8 cellular contexts compared by ENCODE assay signal in the genomic region with DNA sequence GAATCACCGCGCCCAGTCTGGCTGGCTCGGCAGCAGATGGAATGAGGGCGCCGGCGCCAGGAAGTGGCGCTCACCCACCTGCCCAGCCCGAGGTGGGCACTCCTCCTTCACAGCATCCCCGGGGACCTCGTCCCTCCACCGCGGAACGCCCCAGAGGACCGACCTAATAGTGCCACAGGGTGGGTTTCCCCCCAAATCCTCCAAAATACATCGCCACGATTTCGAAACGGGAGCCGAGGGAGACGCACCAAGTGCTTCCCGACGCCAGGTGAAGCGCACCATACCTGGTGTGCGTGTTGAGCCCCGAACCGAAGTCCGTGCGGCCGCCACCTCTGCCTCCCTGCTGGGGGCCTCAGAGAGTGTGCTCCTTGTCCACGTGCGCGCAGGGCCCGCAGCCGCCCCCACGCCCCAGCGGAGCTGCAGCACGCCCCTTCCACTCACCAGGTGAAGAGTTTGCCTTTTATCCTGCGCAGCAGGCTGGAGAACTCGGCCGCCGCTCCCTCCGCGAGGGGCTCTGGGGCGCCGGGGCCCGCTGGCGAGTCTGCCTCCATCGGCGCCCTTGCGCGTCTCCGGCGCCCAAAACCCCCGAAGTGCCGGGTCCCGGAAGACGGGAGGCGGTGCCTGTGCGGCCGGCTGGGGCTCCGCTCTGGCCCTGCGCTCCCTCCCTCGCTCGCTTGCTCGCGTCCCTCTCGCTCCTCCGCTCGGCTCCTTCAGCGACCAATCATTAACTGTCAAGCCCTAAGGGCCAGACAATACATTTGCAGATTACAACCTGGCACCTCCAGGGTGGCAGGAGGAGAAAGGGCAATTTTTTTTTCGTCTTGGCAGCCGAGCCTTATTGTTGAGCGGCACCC. TPM values are rescaled to one million over a fixed set of nuclear protein-coding genes. Genes with fewer than 3 reads are reported as not detected.
DNase-seq lines count a peak whose midpoint lies in the region; ATAC-seq, FAIRE-seq and TF ChIP-seq lines count a peak whose summit lies in the region.

A gene with protein sequence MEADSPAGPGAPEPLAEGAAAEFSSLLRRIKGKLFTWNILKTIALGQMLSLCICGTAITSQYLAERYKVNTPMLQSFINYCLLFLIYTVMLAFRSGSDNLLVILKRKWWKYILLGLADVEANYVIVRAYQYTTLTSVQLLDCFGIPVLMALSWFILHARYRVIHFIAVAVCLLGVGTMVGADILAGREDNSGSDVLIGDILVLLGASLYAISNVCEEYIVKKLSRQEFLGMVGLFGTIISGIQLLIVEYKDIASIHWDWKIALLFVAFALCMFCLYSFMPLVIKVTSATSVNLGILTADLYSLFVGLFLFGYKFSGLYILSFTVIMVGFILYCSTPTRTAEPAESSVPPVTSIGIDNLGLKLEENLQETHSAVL (minus strand): TSS at position 571 of the 854 bp plus-strand sequence. CDS start 20 bp downstream, at position 551.

- peak within 1 kb of the TSS; percentile 91 for H3K4me3 ChIP-seq in RWPE2 (ENCODE audit: severe bottlenecking)
- peak within 1 kb of the TSS; percentile 68 to 84 (median 80) for H3K4me3 ChIP-seq in pancreas
- peak within 1 kb of the TSS; percentile 65 to 79 (median 74) for H3K4me3 ChIP-seq in transverse colon

- peaks cover 1% of the 10 kb centered on the region for H3K4me1 Mint-ChIP-seq in glutamatergic neuron (ENCODE audit: low read depth, unreplicated experiment)

- FAIRE-seq in pancreas (lab: Jason Lieb, UNC), result no peak

- H3K4me3 Mint-ChIP-seq in glutamatergic neuron (ENCODE audit: unreplicated experiment), result peak within 1 kb of the TSS; percentile 95

- peaks cover 8% of the 10 kb centered on the region for H3K27me3 Mint-ChIP-seq in glutamatergic neuron (ENCODE audit: unreplicated experiment)

- H3K36me3 ChIP-seq in ES-I3 (ENCODE audit: insufficient read depth, low read length) (no peaks in the 10 kb centered on the region), RWPE2 (ENCODE audit: low read depth) (peaks cover 10% of the 10 kb centered on the region), pancreas (no peaks in the 10 kb centered on the region), transverse colon (no peaks in the 10 kb centered on the region)

- peak within 1 kb of the TSS; percentile 64 for H3K27ac Mint-ChIP-seq in glutamatergic neuron (ENCODE audit: unreplicated experiment)

- peak within 1 kb of the TSS; percentile 49 for H3K9ac ChIP-seq in ES-I3 (ENCODE audit: low read depth, low read length)

- no peaks in the 10 kb centered on the region; the same call in 1 of the 2 replicates for H3K4me1 ChIP-seq in ES-I3 (ENCODE audit: insufficient read depth, low read length)
- no peaks in the 10 kb centered on the region for H3K4me1 ChIP-seq in RWPE2 (ENCODE audit: insufficient read depth, poor library complexity, severe bottlenecking)
- no peaks in the 10 kb centered on the region for H3K4me1 ChIP-seq in pancreas
- peaks cover 0 to 31% (median 0%) of the 10 kb centered on the region in 4 donors for H3K4me1 ChIP-seq in transverse colon

- intact Hi-C loops in pancreas (cut with DNase I) (no loop called here), transverse colon (cut with DNase I; ENCODE audit: low total_unique reads) (no loop called here)

- 0% methylated on average over 61 to 73 of the region's 73 CpGs for WGBS in pancreas, 2 donors
- WGBS in transverse colon (ENCODE audit: low coverage in 1 of 2), 2 donors, result 1% methylated on average over 73 of the region's 73 CpGs; no CpG with 5 or more reads in 1 of the 2 donors

- TF ChIP-seq POLR2A in transverse colon (IDR thresholded peaks at IDR 0.05), result peak; percentile 80

- H3K27ac ChIP-seq in RWPE2 (ENCODE audit: poor library complexity, severe bottlenecking), result peak within 1 kb of the TSS; percentile 71
- H3K27ac ChIP-seq in pancreas, result peak within 1 kb of the TSS; percentile 58 to 82 (median 65)
- peak within 1 kb of the TSS; percentile 85 to 89 (median 86) for H3K27ac ChIP-seq in transverse colon

- in situ Hi-C loops in transverse colon (cut with MboI; ENCODE audit: low pct_ligation_motif_present in 1 of 4, low pct_unique_long_range_greater_than_20kb in 1 of 4, low sequenced_read_pairs in 3 of 4), result no loop called here

- DNase-seq in Kasumi-1 (lab: John Stamatoyannopoulos, UW) (peak; percentile 80 to 81), RWPE2 (ENCODE audit: low spot score) (peak; percentile 77), glutamatergic neuron (peak; percentile 74), pancreas (peak; percentile 59 to 83 (median 72)), transverse colon (peak; percentile 85)
- peak; percentile 90 for DNase-seq in activated effector memory CD4-positive, alpha-beta T cell treated with anti-CD3 and anti-CD28 coated beads, Interleukin-2, amount 50 U/mL, for 16 hours

- peak; percentile 13 for TF ChIP-seq CTCF in RWPE2 (IDR thresholded peaks at IDR 0.05; ENCODE audit: poor library complexity, severe bottlenecking)
- TF ChIP-seq CTCF in glutamatergic neuron (IDR thresholded peaks at IDR 0.05; ENCODE audit: partially characterized antibody, unreplicated experiment), result no peak
- no peak for TF ChIP-seq CTCF in pancreas (IDR thresholded peaks at IDR 0.05)
- no peak for TF ChIP-seq CTCF in transverse colon (IDR thresholded peaks at IDR 0.05)

- H3K9me3 ChIP-seq in ES-I3 (ENCODE audit: control insufficient read depth, insufficient read depth, low read length) (no peaks in the 10 kb centered on the region), RWPE2 (ENCODE audit: severe bottlenecking) (no peaks in the 10 kb centered on the region), pancreas (no peaks in the 10 kb centered on the region), transverse colon (no peaks in the 10 kb centered on the region)

- no peak for TF ChIP-seq EP300 in transverse colon (IDR thresholded peaks at IDR 0.05; ENCODE audit: low read depth)

- H3K36me3 Mint-ChIP-seq in glutamatergic neuron (ENCODE audit: unreplicated experiment), result no peaks in the 10 kb centered on the region

- ATAC-seq in GM21825 (IDR thresholded peaks at IDR 0.05; ENCODE audit: unreplicated experiment), result peak; percentile 93
- peak; percentile 85 for ATAC-seq in RWPE2 (ENCODE audit: low read depth)
- peak; percentile 83 to 93 (median 89) for ATAC-seq in pancreas

- H3K9me3 Mint-ChIP-seq in glutamatergic neuron (ENCODE audit: unreplicated experiment), result peaks cover 2% of the 10 kb centered on the region

- H3K27me3 ChIP-seq in RWPE2 (ENCODE audit: insufficient read depth, poor library complexity, severe bottlenecking), result no peaks in the 10 kb centered on the region
- H3K27me3 ChIP-seq in pancreas, result no peaks in the 10 kb centered on the region
- no peaks in the 10 kb centered on the region for H3K27me3 ChIP-seq in transverse colon

RNA-seq across cellular contexts. Expression of the gene that starts here (rescaled TPM):
- total RNA-seq in glutamatergic neuron (ENCODE audit: unreplicated experiment) (3.5 TPM), pancreas (1 to 10 TPM; 4.3 to 6.7 (median 5.8) TPM), transverse colon (10 to 100 TPM in 3 of 4 donors, 1 to 10 TPM in 1; 2.2 to 29.2 (median 18.8) TPM)
- polyA plus RNA-seq in pancreas, result 1 to 10 TPM; 2.8 to 3.5 TPM

Comparison
In these comparisons a context has a peak if more than half of its experiments do, and no peak if none do; other contexts are left out.
1. Peak in every context shown above with its lines: DNase-seq, ATAC-seq, H3K4me3 ChIP-seq and H3K27ac ChIP-seq.